Comparison of ENCODE assay signal across 1 cellular context in genomic region chr10:88209837-88210552, GRCh38.
TF ChIP-seq lines count a peak whose summit lies in the region.

No MANE protein-coding gene starts in this region.

TF ChIP-seq in HEK293, 187 proteins besides CTCF, POLR2A, EP300 and RAD21 (continued from another document):
- TF ChIP-seq, protein P1, sequence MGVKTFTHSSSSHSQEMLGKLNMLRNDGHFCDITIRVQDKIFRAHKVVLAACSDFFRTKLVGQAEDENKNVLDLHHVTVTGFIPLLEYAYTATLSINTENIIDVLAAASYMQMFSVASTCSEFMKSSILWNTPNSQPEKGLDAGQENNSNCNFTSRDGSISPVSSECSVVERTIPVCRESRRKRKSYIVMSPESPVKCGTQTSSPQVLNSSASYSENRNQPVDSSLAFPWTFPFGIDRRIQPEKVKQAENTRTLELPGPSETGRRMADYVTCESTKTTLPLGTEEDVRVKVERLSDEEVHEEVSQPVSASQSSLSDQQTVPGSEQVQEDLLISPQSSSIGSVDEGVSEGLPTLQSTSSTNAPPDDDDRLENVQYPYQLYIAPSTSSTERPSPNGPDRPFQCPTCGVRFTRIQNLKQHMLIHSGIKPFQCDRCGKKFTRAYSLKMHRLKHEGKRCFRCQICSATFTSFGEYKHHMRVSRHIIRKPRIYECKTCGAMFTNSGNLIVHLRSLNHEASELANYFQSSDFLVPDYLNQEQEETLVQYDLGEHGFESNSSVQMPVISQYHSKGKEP (tag by site-specific recombination; IDR thresholded peaks at IDR 0.05) = peak; percentile 41; the same call in 1 of the 2 replicates
- TF ChIP-seq SP2 (tag by site-specific recombination; IDR thresholded peaks at IDR 0.05) (no peak), WT1 (tag by site-specific recombination; IDR thresholded peaks at IDR 0.05) (peak; percentile 70), ZNF843 (tag by site-specific recombination; IDR thresholded peaks at IDR 0.05) (peak; percentile 71; the same call in 1 of the 2 replicates), SP7 (tag by site-specific recombination; IDR thresholded peaks at IDR 0.05) (0 out of 2 replicates have a peak, but pooled peaks have one; percentile 26), OSR2 (tag by site-specific recombination; IDR thresholded peaks at IDR 0.05) (peak; percentile 65), FEZF1 (tag by site-specific recombination; IDR thresholded peaks at IDR 0.05) (peak; percentile 22; the same call in 1 of the 2 replicates), ZNF366 (tag by site-specific recombination; conservative IDR thresholded peaks at IDR 0.05) (no peak)
- TF ChIP-seq, protein P2, sequence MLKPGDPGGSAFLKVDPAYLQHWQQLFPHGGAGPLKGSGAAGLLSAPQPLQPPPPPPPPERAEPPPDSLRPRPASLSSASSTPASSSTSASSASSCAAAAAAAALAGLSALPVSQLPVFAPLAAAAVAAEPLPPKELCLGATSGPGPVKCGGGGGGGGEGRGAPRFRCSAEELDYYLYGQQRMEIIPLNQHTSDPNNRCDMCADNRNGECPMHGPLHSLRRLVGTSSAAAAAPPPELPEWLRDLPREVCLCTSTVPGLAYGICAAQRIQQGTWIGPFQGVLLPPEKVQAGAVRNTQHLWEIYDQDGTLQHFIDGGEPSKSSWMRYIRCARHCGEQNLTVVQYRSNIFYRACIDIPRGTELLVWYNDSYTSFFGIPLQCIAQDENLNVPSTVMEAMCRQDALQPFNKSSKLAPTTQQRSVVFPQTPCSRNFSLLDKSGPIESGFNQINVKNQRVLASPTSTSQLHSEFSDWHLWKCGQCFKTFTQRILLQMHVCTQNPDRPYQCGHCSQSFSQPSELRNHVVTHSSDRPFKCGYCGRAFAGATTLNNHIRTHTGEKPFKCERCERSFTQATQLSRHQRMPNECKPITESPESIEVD (tag by site-specific recombination; IDR thresholded peaks at IDR 0.05) = peak; percentile 87
- TF ChIP-seq, protein P3, sequence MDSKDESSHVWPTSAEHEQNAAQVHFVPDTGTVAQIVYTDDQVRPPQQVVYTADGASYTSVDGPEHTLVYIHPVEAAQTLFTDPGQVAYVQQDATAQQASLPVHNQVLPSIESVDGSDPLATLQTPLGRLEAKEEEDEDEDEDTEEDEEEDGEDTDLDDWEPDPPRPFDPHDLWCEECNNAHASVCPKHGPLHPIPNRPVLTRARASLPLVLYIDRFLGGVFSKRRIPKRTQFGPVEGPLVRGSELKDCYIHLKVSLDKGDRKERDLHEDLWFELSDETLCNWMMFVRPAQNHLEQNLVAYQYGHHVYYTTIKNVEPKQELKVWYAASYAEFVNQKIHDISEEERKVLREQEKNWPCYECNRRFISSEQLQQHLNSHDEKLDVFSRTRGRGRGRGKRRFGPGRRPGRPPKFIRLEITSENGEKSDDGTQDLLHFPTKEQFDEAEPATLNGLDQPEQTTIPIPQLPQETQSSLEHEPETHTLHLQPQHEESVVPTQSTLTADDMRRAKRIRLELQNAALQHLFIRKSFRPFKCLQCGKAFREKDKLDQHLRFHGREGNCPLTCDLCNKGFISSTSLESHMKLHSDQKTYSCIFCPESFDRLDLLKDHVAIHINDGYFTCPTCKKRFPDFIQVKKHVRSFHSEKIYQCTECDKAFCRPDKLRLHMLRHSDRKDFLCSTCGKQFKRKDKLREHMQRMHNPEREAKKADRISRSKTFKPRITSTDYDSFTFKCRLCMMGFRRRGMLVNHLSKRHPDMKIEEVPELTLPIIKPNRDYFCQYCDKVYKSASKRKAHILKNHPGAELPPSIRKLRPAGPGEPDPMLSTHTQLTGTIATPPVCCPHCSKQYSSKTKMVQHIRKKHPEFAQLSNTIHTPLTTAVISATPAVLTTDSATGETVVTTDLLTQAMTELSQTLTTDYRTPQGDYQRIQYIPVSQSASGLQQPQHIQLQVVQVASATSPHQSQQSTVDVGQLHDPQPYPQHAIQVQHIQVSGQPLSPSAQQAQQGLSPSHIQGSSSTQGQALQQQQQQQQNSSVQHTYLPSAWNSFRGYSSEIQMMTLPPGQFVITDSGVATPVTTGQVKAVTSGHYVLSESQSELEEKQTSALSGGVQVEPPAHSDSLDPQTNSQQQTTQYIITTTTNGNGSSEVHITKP (tag by site-specific recombination; IDR thresholded peaks at IDR 0.05) = no peak
TF ChIP-seq in HEK293: peak in this region for 9.
